Comparison of ENCODE assay signal across 1 cellular context in genomic region chr2:199456383-199457146, GRCh38.
TF ChIP-seq lines count a peak whose summit lies in the region.

No MANE protein-coding gene starts in this region.

TF ChIP-seq in HepG2, 621 proteins besides CTCF, POLR2A, EP300 and RAD21 (continued from another document):
- TF ChIP-seq ZBTB3 (CRISPR knock-in tag; IDR thresholded peaks at IDR 0.05; ENCODE audit: borderline replicate concordance, low read depth) (0 out of 2 replicates have a peak, but pooled peaks have one; percentile 19), ZNF260 (CRISPR knock-in tag; IDR thresholded peaks at IDR 0.05; ENCODE audit: borderline replicate concordance, low read depth) (no peak), MZF1 (CRISPR knock-in tag; IDR thresholded peaks at IDR 0.05; ENCODE audit: borderline replicate concordance) (0 out of 2 replicates have a peak, but pooled peaks have one; percentile 37), HNRNPK (IDR thresholded peaks at IDR 0.05; ENCODE audit: low read depth, low read length, poor library complexity, severe bottlenecking) (peak; percentile 69), EZH2 (conservative IDR thresholded peaks at IDR 0.05; ENCODE audit: low read depth, low read length) (0 out of 2 replicates have a peak, but pooled peaks have one; percentile 45), ZNF546 (CRISPR knock-in tag; conservative IDR thresholded peaks at IDR 0.05) (no peak), ZSCAN31 (CRISPR knock-in tag; IDR thresholded peaks at IDR 0.05; ENCODE audit: low read depth) (0 out of 2 replicates have a peak, but pooled peaks have one; percentile 2), RBM22 (optimal IDR thresholded peaks at IDR 0.05; ENCODE audit: low read length) (peak; percentile 49), ZNF460 (CRISPR knock-in tag; IDR thresholded peaks at IDR 0.05; ENCODE audit: borderline replicate concordance) (no peak), ZNF768 (CRISPR knock-in tag; IDR thresholded peaks at IDR 0.05) (0 out of 2 replicates have a peak, but pooled peaks have one; percentile 14), ZNF547 (CRISPR knock-in tag; IDR thresholded peaks at IDR 0.05) (0 out of 2 replicates have a peak, but pooled peaks have one; percentile 6), ZNF343 (CRISPR knock-in tag; IDR thresholded peaks at IDR 0.05) (0 out of 2 replicates have a peak, but pooled peaks have one; percentile 55), ZNF761 (CRISPR knock-in tag; conservative IDR thresholded peaks at IDR 0.05) (no peak), TCF7L2 (IDR thresholded peaks at IDR 0.05; ENCODE audit: low read depth, low read length) (no peak), SYNCRIP (IDR thresholded peaks at IDR 0.05; ENCODE audit: insufficient read depth, low read depth, low read length) (no peak)
- TF ChIP-seq, protein P1, sequence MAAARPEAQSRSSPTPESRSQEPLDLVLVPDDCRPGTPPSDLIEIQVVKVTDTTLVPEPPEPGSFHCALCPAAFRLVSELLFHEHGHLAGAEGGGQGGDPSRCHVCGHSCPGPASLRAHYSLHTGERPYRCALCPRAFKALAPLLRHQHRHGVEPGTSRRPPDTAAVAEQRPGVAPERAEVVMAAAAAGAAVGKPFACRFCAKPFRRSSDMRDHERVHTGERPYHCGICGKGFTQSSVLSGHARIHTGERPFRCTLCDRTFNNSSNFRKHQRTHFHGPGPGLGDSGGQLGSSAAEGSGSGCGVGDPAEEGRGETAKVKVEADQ (CRISPR knock-in tag; IDR thresholded peaks at IDR 0.05; ENCODE audit: borderline replicate concordance) = 0 out of 2 replicates have a peak, but pooled peaks have one; percentile 7
- TF ChIP-seq, protein P2, sequence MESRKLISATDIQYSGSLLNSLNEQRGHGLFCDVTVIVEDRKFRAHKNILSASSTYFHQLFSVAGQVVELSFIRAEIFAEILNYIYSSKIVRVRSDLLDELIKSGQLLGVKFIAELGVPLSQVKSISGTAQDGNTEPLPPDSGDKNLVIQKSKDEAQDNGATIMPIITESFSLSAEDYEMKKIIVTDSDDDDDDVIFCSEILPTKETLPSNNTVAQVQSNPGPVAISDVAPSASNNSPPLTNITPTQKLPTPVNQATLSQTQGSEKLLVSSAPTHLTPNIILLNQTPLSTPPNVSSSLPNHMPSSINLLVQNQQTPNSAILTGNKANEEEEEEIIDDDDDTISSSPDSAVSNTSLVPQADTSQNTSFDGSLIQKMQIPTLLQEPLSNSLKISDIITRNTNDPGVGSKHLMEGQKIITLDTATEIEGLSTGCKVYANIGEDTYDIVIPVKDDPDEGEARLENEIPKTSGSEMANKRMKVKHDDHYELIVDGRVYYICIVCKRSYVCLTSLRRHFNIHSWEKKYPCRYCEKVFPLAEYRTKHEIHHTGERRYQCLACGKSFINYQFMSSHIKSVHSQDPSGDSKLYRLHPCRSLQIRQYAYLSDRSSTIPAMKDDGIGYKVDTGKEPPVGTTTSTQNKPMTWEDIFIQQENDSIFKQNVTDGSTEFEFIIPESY (CRISPR knock-in tag; IDR thresholded peaks at IDR 0.05) = peak; percentile 47; the same call in 1 of the 2 replicates
TF ChIP-seq in HepG2: peak in this region for 15.
